Comparison of ENCODE assay signal across 1 cellular context in genomic region chr12:120495723-120496352, GRCh38.
TF ChIP-seq lines count a peak whose summit lies in the region.

Gene DYNLL1 (plus strand): TSS chr12:120496113. CDS start chr12:120496422, 309 bp downstream.

TF ChIP-seq in GM12878, 131 proteins besides CTCF, POLR2A, EP300 and RAD21 (continued from another document and continues in another):
- no peak for TF ChIP-seq ZBTB40 (IDR thresholded peaks at IDR 0.05; ENCODE audit: borderline replicate concordance)
- TF ChIP-seq PAX5 (IDR thresholded peaks at IDR 0.05; ENCODE audit: borderline replicate concordance, low read depth, low read length): 0 out of 2 replicates have a peak, but pooled peaks have one; percentile 56
- no peak for TF ChIP-seq RAD51 (IDR thresholded peaks at IDR 0.05)
- TF ChIP-seq ETV6 (conservative IDR thresholded peaks at IDR 0.05 in 1 of 2, IDR thresholded peaks at IDR 0.05 in 1 of 2; ENCODE audit: borderline replicate concordance in 1 of 2, low read depth in 1 of 2): no peak
- no peak for TF ChIP-seq LARP7 (IDR thresholded peaks at IDR 0.05)
- no peak for TF ChIP-seq USF2 (IDR thresholded peaks at IDR 0.05; ENCODE audit: borderline replicate concordance, low read depth, low read length)
- peak; percentile 77 for TF ChIP-seq CHD2 (IDR thresholded peaks at IDR 0.05; ENCODE audit: borderline replicate concordance, low read depth, low read length)
- TF ChIP-seq CBX3 (IDR thresholded peaks at IDR 0.05; ENCODE audit: borderline replicate concordance, low read depth): no peak
- TF ChIP-seq NR2C1 (IDR thresholded peaks at IDR 0.05): no peak
- TF ChIP-seq NFXL1 (IDR thresholded peaks at IDR 0.05; ENCODE audit: borderline replicate concordance): no peak
- peak; percentile 54; the same call in 1 of the 2 replicates for TF ChIP-seq RB1 (IDR thresholded peaks at IDR 0.05; ENCODE audit: borderline replicate concordance)
- peak; percentile 99 for TF ChIP-seq SKIL (IDR thresholded peaks at IDR 0.05; ENCODE audit: low read depth, poor library complexity, severe bottlenecking)
- no peak for TF ChIP-seq ZBTB11 (CRISPR knock-in tag; IDR thresholded peaks at IDR 0.05)
- peak; percentile 78; the same call in 1 of the 2 replicates for TF ChIP-seq IRF3 (IDR thresholded peaks at IDR 0.05)
- TF ChIP-seq BHLHE40 (IDR thresholded peaks at IDR 0.05; ENCODE audit: borderline replicate concordance in 1 of 2, low read depth in 2 of 2, low read length in 1 of 2): peak; percentile 7 to 63; a peak in 3 of 4 replicates
- no peak for TF ChIP-seq RCOR1 (conservative IDR thresholded peaks at IDR 0.05; ENCODE audit: low read depth, low read length)
- peak; percentile 77 for TF ChIP-seq CBFB (IDR thresholded peaks at IDR 0.05; ENCODE audit: low read depth)
- TF ChIP-seq ZNF622 (IDR thresholded peaks at IDR 0.05): no peak
- no peak for TF ChIP-seq SUZ12 (IDR thresholded peaks at IDR 0.05; ENCODE audit: unreplicated experiment)
- no peak for TF ChIP-seq ZBTB4 (CRISPR knock-in tag; IDR thresholded peaks at IDR 0.05)
- no peak for TF ChIP-seq PAX8 (IDR thresholded peaks at IDR 0.05)
- no peak for TF ChIP-seq SMARCA5 (IDR thresholded peaks at IDR 0.05)
- TF ChIP-seq HCFC1 (IDR thresholded peaks at IDR 0.05; ENCODE audit: low read length): no peak; the same call in 1 of the 2 replicates
- TF ChIP-seq IRF4 (IDR thresholded peaks at IDR 0.05; ENCODE audit: low read depth, low read length): no peak
- no peak for TF ChIP-seq CEBPZ (IDR thresholded peaks at IDR 0.05; ENCODE audit: low read depth, low read length)
- TF ChIP-seq MTA2 (IDR thresholded peaks at IDR 0.05; ENCODE audit: low read depth): no peak
- no peak for TF ChIP-seq KAT2A (conservative IDR thresholded peaks at IDR 0.05; ENCODE audit: control insufficient read depth, low read depth, low read length)
- TF ChIP-seq DPF2 (IDR thresholded peaks at IDR 0.05): no peak
- TF ChIP-seq TAF1 (IDR thresholded peaks at IDR 0.05; ENCODE audit: borderline replicate concordance, low read depth, low read length): peak; percentile 94
- no peak for TF ChIP-seq ZNF687 (IDR thresholded peaks at IDR 0.05)
- TF ChIP-seq JUNB (IDR thresholded peaks at IDR 0.05): no peak
